Comparison of ENCODE assay signal across 13 cellular contexts in genomic region chr9:71796368-71796767, GRCh38. TPM values are rescaled to one million over a fixed set of nuclear protein-coding genes. Genes with fewer than 3 reads are reported as not detected.
DNase-seq lines count a peak whose midpoint lies in the region; ATAC-seq, FAIRE-seq and TF ChIP-seq lines count a peak whose summit lies in the region.
"Had no signal": no experiment of that assay in that cellular context is flagged by ENCODE, and none has a peak within 500 bp of the region (broad histone marks: within the 10 kb centered on the region; RNA-seq: fewer than 3 reads in every experiment).

No MANE protein-coding gene starts in this region.

- no peaks in the 10 kb centered on the region for H3K9me2 ChIP-seq in SU-DHL-6 (replicated peaks; ENCODE audit: insufficient read depth, low read length)

- no peak for TF ChIP-seq EP300 in GM12878 (IDR thresholded peaks at IDR 0.05; ENCODE audit: borderline replicate concordance in 1 of 2, control insufficient read depth in 1 of 2, low read depth in 2 of 2, low read length in 2 of 2)

- intact Hi-C loops in GM12878 (cut with micrococcal nuclease; ENCODE audit: unreplicated experiment), result no loop called here

- H3K9me3 ChIP-seq in SU-DHL-6 (ENCODE audit: insufficient read depth, low read length), result no peaks in the 10 kb centered on the region
- H3K9me3 ChIP-seq in GM12878 (replicated peaks; ENCODE audit: control insufficient read depth, insufficient read depth, low read length), result peaks cover 1% of the 10 kb centered on the region; the same call in 1 of the 3 replicates
- H3K9me3 ChIP-seq in thymus (ENCODE audit: control insufficient read depth), result no peaks in the 10 kb centered on the region

- no peak overlapping the region for H3K4me3 ChIP-seq in SU-DHL-6 (ENCODE audit: insufficient read depth, low read length, poor library complexity, severe bottlenecking)
- H3K4me3 ChIP-seq in GM12878, result no peak overlapping the region
- H3K4me3 ChIP-seq in thymus (ENCODE audit: low read length), result no peak overlapping the region

- H4K20me1 ChIP-seq in SU-DHL-6 (ENCODE audit: low read depth, low read length) (no peaks in the 10 kb centered on the region), GM12878 (ENCODE audit: control insufficient read depth, insufficient read depth) (no peaks in the 10 kb centered on the region)

- H3K4me2 ChIP-seq in SU-DHL-6 (ENCODE audit: low read depth, low read length, poor library complexity, severe bottlenecking) (peak overlapping the region; percentile 52), GM12878 (ENCODE audit: control insufficient read depth, insufficient read depth) (no peak overlapping the region)

- ATAC-seq in GM12878 (peak; percentile 37), HG03439 (IDR thresholded peaks at IDR 0.05; ENCODE audit: unreplicated experiment) (no peak)

- BruUV-seq in GM12878 (replicated peaks; lab: Mats Ljungman, UMichigan), result no TSS peak

- POLR2A ChIA-PET in GM12878 (lab: Charles Lee), result interaction anchor here (0.6 kb wide), 1 partner anchor 147 kb away, joined by 4 read pairs; no protein-coding TSS in a partner anchor

- CTCF ChIA-PET in GM12878 (lab: Yijun Ruan, JAX), result interaction anchor here (0.6 to 6.4 kb wide), 4 partner anchors 9 to 104 kb away, joined by 3 to 46 read pairs (median 8); no protein-coding TSS in a partner anchor

- H3K79me2 ChIP-seq in SU-DHL-6 (ENCODE audit: insufficient read depth, low read length) (no peaks in the 10 kb centered on the region), GM12878 (ENCODE audit: control insufficient read depth, insufficient read depth, low read length) (no peaks in the 10 kb centered on the region)

- peak; percentile 6 for DNase-seq in stimulated activated CD4-positive, alpha-beta T cell treated with anti-CD3 and anti-CD28 coated beads, Interleukin-2, amount 100 ng/mL, for 4 hours (ENCODE audit: low read depth)
- DNase-seq in stimulated activated CD4-positive, alpha-beta T cell treated with anti-CD3 and anti-CD28 coated beads, Interleukin-2, amount 100 ng/mL, for 24 hours, result no peak
- DNase-seq in GM12878 (ENCODE audit: low read depth, low spot score) (peak; percentile 31), HuH-7.5 (ENCODE audit: low spot score) (no peak), NCI-H1436 treated with DMSO at 0.1 percent for 48 hours (lab: John Stamatoyannopoulos, UW) (no peak)
- DNase-seq: activated CD8-positive, alpha-beta memory T cell treated with anti-CD3 and anti-CD28 coated beads for 24 hours; AML-193; NCI-H2171; stimulated activated CD4-positive, alpha-beta T cell treated with anti-CD3 and anti-CD28 coated beads, Interleukin-4, amount 100 ng/mL, for 1 hour had no signal

- no peaks in the 10 kb centered on the region for H3K36me3 ChIP-seq in SU-DHL-6 (ENCODE audit: low read length)
- no peaks in the 10 kb centered on the region for H3K36me3 ChIP-seq in GM12878 (ENCODE audit: control insufficient read depth in 2 of 2, insufficient read depth in 2 of 2, low read length in 1 of 2)
- no peaks in the 10 kb centered on the region for H3K36me3 ChIP-seq in thymus (ENCODE audit: control insufficient read depth, insufficient read depth)

- no peak for TF ChIP-seq RAD21 in GM12878 (IDR thresholded peaks at IDR 0.05; ENCODE audit: insufficient read depth, low read depth, low read length)

- SMC1A ChIA-PET in GM12878 (lab: Charles Lee; ENCODE audit: uncharacterized antibody, unreplicated experiment), result interaction anchor here (1.3 to 7.6 kb wide), 5 partner anchors 9 to 229 kb away, joined by 3 to 61 read pairs (median 7); no protein-coding TSS in a partner anchor

- no peak overlapping the region for H3K9ac ChIP-seq in SU-DHL-6 (ENCODE audit: low read length)
- no peak overlapping the region for H3K9ac ChIP-seq in GM12878 (ENCODE audit: control insufficient read depth, insufficient read depth, low read length)

- no peak for FAIRE-seq in GM12878 (lab: Jason Lieb, UNC)
- FAIRE-seq: astrocyte had no signal

- TF ChIP-seq CTCF in SU-DHL-6 (IDR thresholded peaks at IDR 0.05; ENCODE audit: insufficient read depth, low read length, poor library complexity, severe bottlenecking) (no peak), GM12878 (IDR thresholded peaks at IDR 0.05 in 2 of 3, conservative IDR thresholded peaks at IDR 0.05 in 1 of 3; ENCODE audit: control insufficient read depth in 2 of 3, extremely low read depth in 1 of 3, insufficient read depth in 1 of 3, low read depth in 3 of 3, low read length in 3 of 3) (no peak)

- no peak for TF ChIP-seq POLR2A in GM12878 (IDR thresholded peaks at IDR 0.05; ENCODE audit: low read depth, low read length)

- in situ Hi-C loops in GM12878 (cut with MboI), result no loop called here

- no peaks in the 10 kb centered on the region for H3F3A ChIP-seq in SU-DHL-6 (ENCODE audit: insufficient read depth)

- H3K4me1 ChIP-seq in GM12878 (ENCODE audit: control insufficient read depth, insufficient read depth, low read length) (peaks cover 32% of the 10 kb centered on the region), thymus (ENCODE audit: control insufficient read depth, insufficient read depth, low read length) (peaks cover 17% of the 10 kb centered on the region)

- no peak overlapping the region for H2AFZ ChIP-seq in SU-DHL-6 (ENCODE audit: low read depth, low read length, severe bottlenecking)
- H2AFZ ChIP-seq in GM12878 (ENCODE audit: control insufficient read depth, low read depth, low read length), result no peak overlapping the region

- H3K27me3 ChIP-seq in SU-DHL-6 (ENCODE audit: low read length) (no peaks in the 10 kb centered on the region), GM12878 (replicated peaks in 1 of 2; ENCODE audit: control insufficient read depth in 2 of 2, insufficient read depth in 2 of 2, low read length in 1 of 2) (no peaks in the 10 kb centered on the region), thymus (ENCODE audit: control insufficient read depth, insufficient read depth) (no peaks in the 10 kb centered on the region)

- RAD21 ChIA-PET in GM12878 (lab: Charles Lee; ENCODE audit: unreplicated experiment), result interaction anchor here (1.0 to 1.7 kb wide), 2 partner anchors 13 to 14 kb away, joined by 3 to 4 read pairs; no protein-coding TSS in a partner anchor

- no peak overlapping the region for H3K27ac ChIP-seq in SU-DHL-6 (ENCODE audit: low read depth, low read length)
- H3K27ac ChIP-seq in GM12878 (ENCODE audit: control insufficient read depth, insufficient read depth), result peak overlapping the region; percentile 26; the same call in 1 of the 2 replicates
- peak overlapping the region; percentile 56 for H3K27ac ChIP-seq in thymus (ENCODE audit: low read depth)

TF ChIP-seq in GM12878, 131 proteins besides CTCF, POLR2A, EP300 and RAD21:
- TF ChIP-seq PKNOX1 (IDR thresholded peaks at IDR 0.05) (peak; percentile 72), POU2F2 (IDR thresholded peaks at IDR 0.05; ENCODE audit: borderline replicate concordance, low read depth, low read length) (0 out of 3 replicates have a peak, but pooled peaks have one; percentile 27), SREBF1 (IDR thresholded peaks at IDR 0.05; ENCODE audit: low read length) (no peak)

RNA-seq across cellular contexts. Expression of gene CEMIP2, which starts 28.1 kb away (rescaled TPM):
- 1.4 and 5.1 TPM in 2 replicates for total RNA-seq in GM12878 (2013; cell fraction: nucleolus; rRNA removed)
- total RNA-seq in GM12878 (2014; rRNA removed), result 1.5 and 2.5 TPM in 2 replicates
- total RNA-seq in GM12878 (2014; rRNA removed; fragmentation: Illumina TruSeq; extraction: Trizol), result 1.3 and 1.6 TPM in 2 replicates
- 1.2 and 1.7 TPM in 2 replicates for total RNA-seq in GM12878 (2021)
- 5.9 TPM for polyA plus RNA-seq in GM12878 (2011; ENCODE audit: low read depth)
- polyA plus RNA-seq in GM12878 (2011; rRNA removed), result 16.5 and 19.2 TPM in 2 replicates
- polyA plus RNA-seq in GM12878 (2011; cell fraction: cytosol; rRNA removed), result 17.3 and 21.8 TPM in 2 replicates
- polyA plus RNA-seq in GM12878 (2011; cell fraction: nucleus; rRNA removed), result 14.5 and 18.8 TPM in 2 replicates
- polyA plus RNA-seq in GM12878 (2012), result 0.60 and 0.81 TPM in 2 replicates
- 1.8 and 5.6 TPM in 2 replicates for polyA plus RNA-seq in GM12878 (2014; fragmentation: Illumina TruSeq; extraction: Trizol)
- polyA plus RNA-seq in GM12878 (2014; fragmentation: Nextera tagmentation; extraction: Ambion mirVana), result under 1 TPM; 0.50 to 0.79 TPM
- 1.1 and 1.2 TPM in 2 replicates for polyA plus RNA-seq in GM12878 (2014; rRNA removed)
- under 1 TPM; 0.67 to 0.91 TPM for polyA plus RNA-seq in GM12878 (2016; fragmentation: Nextera tagmentation; extraction: Ambion mirVana)
- polyA minus RNA-seq in GM12878 (2011; rRNA and poly(A)+ RNA removed), result 38.2 and 48.4 TPM in 2 replicates
- 11.5 and 14.8 TPM in 2 replicates for polyA minus RNA-seq in GM12878 (2011; cell fraction: cytosol; rRNA and poly(A)+ RNA removed)
- 26.2 and 34.8 TPM in 2 replicates for polyA minus RNA-seq in GM12878 (2011; cell fraction: nucleus; rRNA and poly(A)+ RNA removed)
- polyA plus RNA-seq in thymus, result 48.3 TPM

Comparison
In these comparisons a context has a peak if more than half of its experiments do, and no peak if none do; other contexts are left out.
1. DNase-seq: peak in stimulated activated CD4-positive, alpha-beta T cell treated with anti-CD3 and anti-CD28 coated beads, Interleukin-2, amount 100 ng/mL, for 4 hours (single experiment) and GM12878 (single experiment); none in stimulated activated CD4-positive, alpha-beta T cell treated with anti-CD3 and anti-CD28 coated beads, Interleukin-2, amount 100 ng/mL, for 24 hours (0 of 2), HuH-7.5 (single experiment) and NCI-H1436 treated with DMSO at 0.1 percent for 48 hours (single experiment).